Comparison of ENCODE assay signal across 28 cellular contexts in the genomic region with DNA sequence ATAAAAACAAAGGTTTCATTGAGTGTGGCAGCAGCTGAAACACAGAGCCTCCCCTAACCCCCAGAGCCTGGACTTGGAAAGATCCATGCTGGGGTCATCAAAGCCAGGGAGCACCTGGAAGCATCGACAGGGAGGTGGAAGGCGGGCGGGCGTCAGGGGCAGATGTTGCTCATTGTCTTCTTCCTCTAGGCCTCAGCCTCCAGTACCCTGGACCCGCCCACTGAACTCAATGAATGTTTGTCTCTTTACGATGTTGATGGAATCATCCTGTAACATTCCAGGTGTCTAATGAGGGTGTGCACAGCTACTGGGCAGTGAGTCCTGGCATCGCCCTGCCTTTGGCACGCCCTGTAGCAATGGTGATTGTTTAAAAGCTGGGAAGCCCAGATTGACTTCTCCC. TPM values are rescaled to one million over a fixed set of nuclear protein-coding genes. Genes with fewer than 3 reads are reported as not detected.
"Had no signal": no experiment of that assay in that cellular context is flagged by ENCODE, and none has a peak within 500 bp of the region (broad histone marks: within the 10 kb centered on the region; RNA-seq: fewer than 3 reads in every experiment).

No MANE protein-coding gene starts in this region.

- H3K9me3 ChIP-seq: ovary, uterus had no signal

- H3K27me3 ChIP-seq: neural progenitor cell, ovary, sigmoid colon, uterus had no signal

- H3K4me1 ChIP-seq: esophagus squamous epithelium, gastroesophageal sphincter, sigmoid colon, stomach, uterus had no signal

- H3K4me3 ChIP-seq: dorsolateral prefrontal cortex, esophagus squamous epithelium, gastroesophageal sphincter, neural progenitor cell, ovary, sigmoid colon, skin epidermis, stomach, uterus had no signal

- H3K36me3 ChIP-seq: esophagus squamous epithelium, gastroesophageal sphincter, neural progenitor cell, ovary, sigmoid colon, stomach, uterus had no signal

- DNase-seq: central memory CD4-positive, alpha-beta T cell; cortex of kidney; dorsolateral prefrontal cortex; effector memory CD4-positive, alpha-beta T cell; esophagus squamous epithelium; foreskin fibroblast; immature natural killer cell; left cardiac atrium; left ventricle myocardium superior; mesendoderm; nucleus accumbens; ovary; sigmoid colon; stimulated activated CD4-positive, alpha-beta T cell treated with anti-CD3 and anti-CD28 coated beads, Interleukin-4, amount 100 ng/mL, for 4 hours; stimulated activated naive CD4-positive, alpha-beta T cell; stomach; uterus had no signal

- H3K27ac ChIP-seq: dorsolateral prefrontal cortex, epithelial cell of prostate, esophagus squamous epithelium, gastroesophageal sphincter, neural progenitor cell, ovary, sigmoid colon, skin epidermis, stomach, uterus had no signal

- ATAC-seq: gastroesophageal sphincter; left cardiac atrium; left ventricle myocardium superior; naive thymus-derived CD8-positive, alpha-beta T cell had no signal

RNA-seq across cellular contexts. Expression of a gene that starts 9.8 kb away (rescaled TPM):
- total RNA-seq: chondrocyte, left ventricle myocardium superior had no signal
- polyA plus RNA-seq: stomach had no signal

RNA-seq across cellular contexts. Expression of a gene that starts 19.7 kb away (rescaled TPM):
- total RNA-seq: naive thymus-derived CD8-positive, alpha-beta T cell; progenitor cell of endocrine pancreas; renal cortical epithelial cell had no signal
- polyA plus RNA-seq: immature natural killer cell; keratinocyte; naive thymus-derived CD8-positive, alpha-beta T cell had no signal

RNA-seq across cellular contexts. Expression of a gene that starts 38.1 kb away (rescaled TPM):
- total RNA-seq: chondrocyte; dorsolateral prefrontal cortex; esophagus squamous epithelium; gastroesophageal sphincter; left cardiac atrium; lung microvascular endothelial cell; mononuclear cell; naive thymus-derived CD8-positive, alpha-beta T cell; progenitor cell of endocrine pancreas; sigmoid colon; stomach had no signal
- polyA plus RNA-seq: immature natural killer cell; keratinocyte; naive thymus-derived CD8-positive, alpha-beta T cell; stomach had no signal
